ENCODE assay signal across 8 cellular contexts in the genomic region with DNA sequence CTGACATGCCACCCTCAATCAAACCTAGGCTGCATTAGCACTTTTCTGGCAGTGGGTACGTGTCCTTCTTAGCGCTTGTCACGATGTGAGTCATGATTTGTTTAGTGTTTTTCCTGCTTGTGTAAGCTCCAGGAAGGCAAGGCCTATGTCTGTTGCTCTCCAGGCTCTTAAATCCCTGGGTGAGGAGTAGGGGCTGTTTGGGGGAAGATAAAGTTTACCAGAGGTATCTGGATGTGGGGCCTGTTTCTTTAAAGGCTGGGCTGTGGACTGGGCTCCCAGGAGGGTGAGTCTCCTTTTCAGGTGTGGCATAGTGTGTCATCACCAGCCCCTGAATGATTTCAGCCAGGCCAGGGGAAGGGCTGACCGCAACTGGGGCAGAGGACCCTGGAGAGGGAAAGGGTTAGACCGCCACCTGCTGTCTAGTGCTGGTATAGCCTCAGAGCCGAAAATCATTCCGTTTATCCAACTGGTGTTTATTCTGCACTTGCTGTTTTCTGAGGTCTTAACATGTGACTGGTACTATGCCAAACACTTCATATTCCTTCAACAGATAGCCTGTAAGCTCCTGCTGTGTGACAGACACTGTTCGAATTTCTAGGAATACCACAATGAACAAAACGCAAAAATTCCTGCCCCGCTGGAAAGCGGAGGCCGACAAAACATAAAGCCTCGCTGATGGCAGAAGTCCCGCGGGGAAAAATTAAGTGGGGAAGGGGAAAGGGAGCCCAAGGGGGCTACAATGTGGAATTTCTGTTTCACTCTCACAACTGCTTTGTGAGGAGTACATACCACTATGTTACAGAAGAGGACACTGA. TPM values are rescaled to one million over a fixed set of nuclear protein-coding genes. Genes with fewer than 3 reads are reported as not detected.
DNase-seq lines count a peak whose midpoint lies in the region; ATAC-seq and TF ChIP-seq lines count a peak whose summit lies in the region.

No MANE protein-coding gene starts in this region.

- peak; percentile 98 for TF ChIP-seq CTCF in DND-41 (IDR thresholded peaks at IDR 0.05; ENCODE audit: borderline replicate concordance, extremely low read depth, low read length, poor library complexity, severe bottlenecking)
- TF ChIP-seq CTCF in Panc1 (IDR thresholded peaks at IDR 0.05) = peak; percentile 97
- peak; percentile 88 for TF ChIP-seq CTCF in neural progenitor cell (IDR thresholded peaks at IDR 0.05)
- peak in 5 of 7 experiments; percentile 74 to 97 (median 93) for TF ChIP-seq CTCF in stomach (IDR thresholded peaks at IDR 0.05)

- peaks cover 11% of the 10 kb centered on the region for H3K4me1 Mint-ChIP-seq in neural progenitor cell

- no peaks in the 10 kb centered on the region for H3K9me3 ChIP-seq in DND-41 (ENCODE audit: insufficient read depth, low read length, severe bottlenecking)
- no peaks in the 10 kb centered on the region for H3K9me3 ChIP-seq in Panc1 (ENCODE audit: control insufficient read depth, insufficient read depth, low read depth, low read length)
- no peaks in the 10 kb centered on the region for H3K9me3 ChIP-seq in neural progenitor cell (ENCODE audit: low read depth)
- H3K9me3 ChIP-seq in stomach = no peaks in the 10 kb centered on the region

- H3K79me2 ChIP-seq in DND-41 (ENCODE audit: insufficient read depth, low read length) = peaks cover 37% of the 10 kb centered on the region
- peaks cover 12% of the 10 kb centered on the region for H3K79me2 ChIP-seq in neural progenitor cell (ENCODE audit: low read depth)

- H3K36me3 ChIP-seq in DND-41 (ENCODE audit: insufficient read depth, low read length) (peaks cover 10% of the 10 kb centered on the region), Panc1 (ENCODE audit: control insufficient read depth, insufficient read depth, low read length) (no peaks in the 10 kb centered on the region), neural progenitor cell (no peaks in the 10 kb centered on the region), stomach (peaks cover 0 to 8% (median 4%) of the 10 kb centered on the region in 4 donors)

- POLR2A ChIA-PET in Panc1 (lab: Charles Lee) = interaction anchor here (0.6 kb wide), 1 partner anchor 711 kb away, joined by 3 read pairs; no protein-coding TSS in a partner anchor

- BruUV-seq in Panc1 (replicated peaks; lab: Mats Ljungman, UMichigan) = no TSS peak

- H3K27me3 ChIP-seq in DND-41 (ENCODE audit: insufficient read depth, low read length, poor library complexity) (no peaks in the 10 kb centered on the region), Panc1 (ENCODE audit: control insufficient read depth, insufficient read depth, low read length) (no peaks in the 10 kb centered on the region), neural progenitor cell (no peaks in the 10 kb centered on the region), stomach (peaks cover 0 to 6% (median 0%) of the 10 kb centered on the region in 3 donors)

- H3K4me1 ChIP-seq in DND-41 (ENCODE audit: insufficient read depth, low read length) = peaks cover 53% of the 10 kb centered on the region
- H3K4me1 ChIP-seq in Panc1 (ENCODE audit: control insufficient read depth, insufficient read depth, low read length) = peaks cover 9% of the 10 kb centered on the region
- peaks cover 14% of the 10 kb centered on the region for H3K4me1 ChIP-seq in neural progenitor cell
- peaks cover 0 to 36% (median 7%) of the 10 kb centered on the region in 4 donors for H3K4me1 ChIP-seq in stomach

- peak overlapping the region; percentile 68 for H3K4me2 ChIP-seq in DND-41 (ENCODE audit: insufficient read depth, low read length)
- no peak overlapping the region for H3K4me2 ChIP-seq in neural progenitor cell

- peaks cover 2% of the 10 kb centered on the region for H3K27me3 Mint-ChIP-seq in neural progenitor cell (ENCODE audit: insufficient read depth, low read depth)

- no peaks in the 10 kb centered on the region for H3K9me3 Mint-ChIP-seq in neural progenitor cell

- peak overlapping the region; percentile 9; the same call in 1 of the 2 replicates for H2AFZ ChIP-seq in DND-41 (ENCODE audit: low read depth, low read length)
- H2AFZ ChIP-seq in neural progenitor cell (replicated peaks) = no peak overlapping the region

- H4K20me1 ChIP-seq in DND-41 (ENCODE audit: insufficient read depth, low read length) = no peaks in the 10 kb centered on the region
- peaks cover 48% of the 10 kb centered on the region for H4K20me1 ChIP-seq in neural progenitor cell (ENCODE audit: low read depth)

- ATAC-seq in DND-41 (ENCODE audit: insufficient read depth, low read depth) = peak; percentile 36
- ATAC-seq in Panc1 = peak; percentile 87
- no peak for ATAC-seq in HG03520 (IDR thresholded peaks at IDR 0.05; ENCODE audit: unreplicated experiment)

- in situ Hi-C loops in Panc1 (cut with HindIII; ENCODE audit: low pct_unique_long_range_greater_than_20kb, low sequenced_read_pairs) = no loop called here

- TF ChIP-seq EP300 in stomach (IDR thresholded peaks at IDR 0.05) = no peak

- peak; percentile 72 for DNase-seq in DND-41
- peak; percentile 84 for DNase-seq in HS-5 (ENCODE audit: low read depth)
- peak; percentile 91 for DNase-seq in Panc1 (ENCODE audit: low read depth, low spot score)
- peak; percentile 80 to 86 for DNase-seq in activated T-cell treated with anti-CD3 and anti-CD28 coated beads, Interleukin-2, amount 50 U/mL, for 48 hours
- DNase-seq in fibroblast of peridontal ligament (ENCODE audit: extremely low read depth) = peak; percentile 87
- DNase-seq in neural progenitor cell (ENCODE audit: low spot score) = peak; percentile 73
- peak; percentile 80 for DNase-seq in stomach

- intact Hi-C loops in Panc1 (cut with micrococcal nuclease; ENCODE audit: unreplicated experiment) (loop anchor here (5.0 kb wide), 1 partner anchor 240 kb away; no protein-coding TSS in a partner anchor), stomach (cut with DNase I; ENCODE audit: low total_unique reads) (loop anchor here (10.0 kb wide), 1 partner anchor 238 kb away; no protein-coding TSS in a partner anchor)

- H3K9ac ChIP-seq in DND-41 (ENCODE audit: low read depth, low read length) = peak overlapping the region; percentile 55
- H3K9ac ChIP-seq in neural progenitor cell = no peak overlapping the region

- no peak overlapping the region for H3K4me3 Mint-ChIP-seq in neural progenitor cell

- no peak overlapping the region for H3K27ac Mint-ChIP-seq in neural progenitor cell

- H3K27ac ChIP-seq in DND-41 (ENCODE audit: low read length) = peak overlapping the region; percentile 74
- peak overlapping the region; percentile 32; the same call in 1 of the 2 replicates for H3K27ac ChIP-seq in Panc1 (ENCODE audit: low read length)
- no peak overlapping the region for H3K27ac ChIP-seq in neural progenitor cell
- H3K27ac ChIP-seq in stomach = peak overlapping the region in 4 of 5 donors; percentile 36 to 61 (median 44)

- 35 to 44% (median 38%) methylated on average over 15 of the region's 15 CpGs for WGBS in stomach, 5 donors

- no peak for TF ChIP-seq POLR2A in stomach (IDR thresholded peaks at IDR 0.05)

- CTCF ChIA-PET in Panc1 (lab: Charles Lee) = interaction anchor here (0.7 to 1.6 kb wide), 4 partner anchors 28 to 252 kb away, joined by 4 to 7 read pairs (median 4); no protein-coding TSS in a partner anchor

- H3K4me3 ChIP-seq in DND-41 (ENCODE audit: low read depth in 1 of 2, low read length in 2 of 2) (peak overlapping the region in 1 of 2 experiments; percentile 54; a peak in 3 of 4 replicates), Panc1 (ENCODE audit: low read depth in 2 of 2, low read length in 2 of 2) (no peak overlapping the region), neural progenitor cell (no peak overlapping the region), stomach (no peak overlapping the region)

- no peaks in the 10 kb centered on the region for H3K36me3 Mint-ChIP-seq in neural progenitor cell

- H3F3A ChIP-seq in neural progenitor cell (ENCODE audit: low read depth) = peaks cover 12% of the 10 kb centered on the region

RNA-seq across cellular contexts. Expression of a gene that starts 9.7 kb away (rescaled TPM):
- total RNA-seq in Panc1 (2021; ENCODE audit: unreplicated experiment) = 14.0 TPM
- 17.2 TPM for polyA plus RNA-seq in Panc1 (2012; ENCODE audit: insufficient read length)
- 9.6 and 30.1 TPM in 2 replicates for total RNA-seq in neural progenitor cell (ENCODE audit: low replicate concordance)
- total RNA-seq in stomach = 100 to 1,000 TPM in 1 of 5 donors, 10 to 100 TPM in 4; 12.3 to 114 (median 92.0) TPM
- 10 to 100 TPM; 50.9 to 76.3 (median 55.6) TPM for polyA plus RNA-seq in stomach

RNA-seq across cellular contexts. Expression of a gene that starts 49.8 kb away (rescaled TPM):
- total RNA-seq in Panc1 (2021; ENCODE audit: unreplicated experiment) (0.49 TPM), neural progenitor cell (ENCODE audit: low replicate concordance) (0.93 and 2.2 TPM in 2 replicates), stomach (10 to 100 TPM in 3 of 5 donors, 1 to 10 TPM in 1, not detected in 1; 7.6 to 60.3 (median 15.6) TPM)
- 0.57 TPM for polyA plus RNA-seq in Panc1 (2012; ENCODE audit: insufficient read length)
- 10 to 100 TPM; 43.0 to 73.5 (median 64.4) TPM for polyA plus RNA-seq in stomach
